In genomic region chr3:12796171-12797123, GRCh38 we compare ENCODE assay signal across 8 cellular contexts. TPM values are rescaled to one million over a fixed set of nuclear protein-coding genes. Genes with fewer than 3 reads are reported as not detected.
DNase-seq lines count a peak whose midpoint lies in the region; ATAC-seq and TF ChIP-seq lines count a peak whose summit lies in the region.

TSS of gene CAND2 (plus strand) at chr3:12796680. CDS start at chr3:12796721, 41 bp downstream.

- H3K9me2 ChIP-seq in MM.1S (replicated peaks; ENCODE audit: insufficient read depth, low read length) = no peaks in the 10 kb centered on the region

- H3K4me3 ChIP-seq in MM.1S (ENCODE audit: low read length) = peak within 1 kb of the TSS; percentile 48
- peak within 1 kb of the TSS; percentile 64 for H3K4me3 ChIP-seq in effector memory CD4-positive, alpha-beta T cell (ENCODE audit: insufficient read depth, low read depth, low read length, poor library complexity, severe bottlenecking)

- no peaks in the 10 kb centered on the region for H3F3A ChIP-seq in MM.1S (ENCODE audit: insufficient read depth, low read length)

- H2AFZ ChIP-seq in MM.1S (ENCODE audit: low read length) = peak within 1 kb of the TSS; percentile 40

- H3K79me2 ChIP-seq in MM.1S (ENCODE audit: low read length) = no peaks in the 10 kb centered on the region

- H3K9ac ChIP-seq in MM.1S (ENCODE audit: low read length) = no peak within 1 kb of the TSS

- 0 out of 2 replicates have a peak, but pooled peaks cover 7% of the 10 kb centered on the region for H3K27me3 ChIP-seq in MM.1S (replicated peaks; ENCODE audit: insufficient read depth, low read length)
- no peaks in the 10 kb centered on the region for H3K27me3 ChIP-seq in effector memory CD4-positive, alpha-beta T cell (replicated peaks; ENCODE audit: control insufficient read depth, insufficient read depth, low read length, poor library complexity, severe bottlenecking)

- no peaks in the 10 kb centered on the region for H3K9me3 ChIP-seq in MM.1S (replicated peaks; ENCODE audit: insufficient read depth, low read length)
- no peaks in the 10 kb centered on the region for H3K9me3 ChIP-seq in effector memory CD4-positive, alpha-beta T cell (ENCODE audit: control insufficient read depth, low read length)

- peak within 1 kb of the TSS; percentile 46 for H3K4me2 ChIP-seq in MM.1S (ENCODE audit: low read depth, low read length)

- peak; percentile 72 for DNase-seq in D341Med (ENCODE audit: low spot score)
- no peak for DNase-seq in MM.1S
- DNase-seq in activated CD4-positive, alpha-beta T cell treated with anti-CD3 and anti-CD28 coated beads, Interleukin-2, amount 50 U/mL, for 24 hours (ENCODE audit: low read depth in 1 of 2, low spot score in 1 of 2) = peak; percentile 4 to 13
- DNase-seq in effector memory CD4-positive, alpha-beta T cell = no peak
- DNase-seq in lung microvascular endothelial cell (ENCODE audit: low read depth in 2 of 2) = peak; percentile 40 to 54
- DNase-seq in stimulated activated naive CD4-positive, alpha-beta T cell (lab: John Stamatoyannopoulos, UW) = peak in 5 of 6 experiments; percentile 3 to 60 (median 42)

- no peaks in the 10 kb centered on the region for H3K36me3 ChIP-seq in MM.1S (replicated peaks; ENCODE audit: insufficient read depth, low read length)
- no peaks in the 10 kb centered on the region for H3K36me3 ChIP-seq in effector memory CD4-positive, alpha-beta T cell (ENCODE audit: control insufficient read depth, insufficient read depth, low read length)

- no peak within 1 kb of the TSS for H3K27ac ChIP-seq in MM.1S (ENCODE audit: low read length)
- H3K27ac ChIP-seq in effector memory CD4-positive, alpha-beta T cell (ENCODE audit: insufficient read depth, low read length, poor library complexity, severe bottlenecking) = peak within 1 kb of the TSS; percentile 25

- TF ChIP-seq CTCF in MM.1S (IDR thresholded peaks at IDR 0.05; ENCODE audit: low read length) = no peak

- H4K20me1 ChIP-seq in MM.1S (ENCODE audit: insufficient read depth, low read length) = no peaks in the 10 kb centered on the region

- H3K4me1 ChIP-seq in MM.1S (ENCODE audit: low read length) = no peaks in the 10 kb centered on the region
- peaks cover 8% of the 10 kb centered on the region for H3K4me1 ChIP-seq in effector memory CD4-positive, alpha-beta T cell (ENCODE audit: control insufficient read depth, insufficient read depth, low read length, poor library complexity, severe bottlenecking)

- no peak for ATAC-seq in GM21619 (IDR thresholded peaks at IDR 0.05; ENCODE audit: unreplicated experiment)
- ATAC-seq in HG03460 (IDR thresholded peaks at IDR 0.05; ENCODE audit: unreplicated experiment) = no peak

RNA-seq across cellular contexts. Expression of gene CAND2, which starts in this region (rescaled TPM):
- 0.60 and 1.5 TPM in 2 replicates for total RNA-seq in lung microvascular endothelial cell

Comparison
In these comparisons a context has a peak if more than half of its experiments do, and no peak if none do; other contexts are left out.
1. DNase-seq: peak in D341Med (single experiment), activated CD4-positive, alpha-beta T cell treated with anti-CD3 and anti-CD28 coated beads, Interleukin-2, amount 50 U/mL, for 24 hours (2 of 2), lung microvascular endothelial cell (2 of 2) and stimulated activated naive CD4-positive, alpha-beta T cell (5 of 6); none in MM.1S (single experiment) and effector memory CD4-positive, alpha-beta T cell (0 of 3).